In genomic region chr1:17213433-17214148, GRCh38 we compare ENCODE assay signal across 16 cellular contexts. TPM values are rescaled to one million over a fixed set of nuclear protein-coding genes. Genes with fewer than 3 reads are reported as not detected.
A peak's percentile ranks its signal among the peaks of the same experiment; 100 is the strongest.
DNase-seq lines count a peak whose midpoint lies in the region; ATAC-seq and TF ChIP-seq lines count a peak whose summit lies in the region.
"Had no signal": no experiment of that assay in that cellular context is flagged by ENCODE, and none has a peak within 500 bp of the region (broad histone marks: within the 10 kb centered on the region; RNA-seq: fewer than 3 reads in every experiment).

No MANE protein-coding gene starts in this region.

- H3K23me2 ChIP-seq in H9 (ENCODE audit: insufficient read length, low read depth, low read length, poor library complexity, severe bottlenecking) = no peaks in the 10 kb centered on the region

- no peak overlapping the region for H2BK5ac ChIP-seq in H9 (ENCODE audit: insufficient read length, low read length)

- H4K91ac ChIP-seq in H9 (ENCODE audit: insufficient read length, low read depth, low read length) = no peak overlapping the region

- H3K4me3 Mint-ChIP-seq in H9 = no peak overlapping the region
- H3K4me3 Mint-ChIP-seq in central memory CD8-positive, alpha-beta T cell = peak overlapping the region; percentile 36
- peak overlapping the region in 8 of 10 donors; percentile 27 to 85 (median 72) for H3K4me3 Mint-ChIP-seq in naive thymus-derived CD8-positive, alpha-beta T cell
- H3K4me3 Mint-ChIP-seq: activated CD4-positive, alpha-beta memory T cell treated with anti-CD3 and anti-CD28 coated beads for 36 hours had no signal

- no peak overlapping the region for H3K4me3 ChIP-seq in BLaER1
- H3K4me3 ChIP-seq in H7 (ENCODE audit: insufficient read depth, low read depth, low read length) = no peak overlapping the region

- H2BK12ac ChIP-seq in H9 (ENCODE audit: insufficient read length, low read depth, low read length) = no peak overlapping the region

- no peak overlapping the region for H2BK15ac ChIP-seq in H9 (ENCODE audit: low read depth, low read length)

- peaks cover 72% of the 10 kb centered on the region for H3K4me1 ChIP-seq in BLaER1
- no peaks in the 10 kb centered on the region; the same call in 1 of the 2 replicates for H3K4me1 ChIP-seq in H9 (ENCODE audit: insufficient read depth, low read length)

- H2AFZ ChIP-seq in H9 (ENCODE audit: low read length) = no peak overlapping the region

- no peak for ATAC-seq in central memory CD8-positive, alpha-beta T cell (replicated peaks; ENCODE audit: extremely low read depth, poor library complexity, severe bottlenecking)
- no peak for ATAC-seq in naive thymus-derived CD8-positive, alpha-beta T cell
- no peak for ATAC-seq in left colon

- no peak overlapping the region for H3K56ac ChIP-seq in H9 (ENCODE audit: insufficient read length, low read depth, low read length)

- H3K27me3 Mint-ChIP-seq in H9 (ENCODE audit: low read depth) = peaks cover 6% of the 10 kb centered on the region
- H3K27me3 Mint-ChIP-seq in central memory CD8-positive, alpha-beta T cell = peaks cover 78% of the 10 kb centered on the region
- peaks cover 40 to 76% (median 59%) of the 10 kb centered on the region in 5 donors for H3K27me3 Mint-ChIP-seq in naive thymus-derived CD8-positive, alpha-beta T cell

- H3K4me1 Mint-ChIP-seq in H9 = peaks cover 35 to 45% of the 10 kb centered on the region in 2 experiments
- peaks cover 14% of the 10 kb centered on the region for H3K4me1 Mint-ChIP-seq in central memory CD8-positive, alpha-beta T cell
- H3K4me1 Mint-ChIP-seq in naive thymus-derived CD8-positive, alpha-beta T cell = peaks cover 34 to 47% (median 41%) of the 10 kb centered on the region in 4 donors

- no peaks in the 10 kb centered on the region for H3K9me3 Mint-ChIP-seq in H9
- no peaks in the 10 kb centered on the region for H3K9me3 Mint-ChIP-seq in central memory CD8-positive, alpha-beta T cell
- no peaks in the 10 kb centered on the region for H3K9me3 Mint-ChIP-seq in naive thymus-derived CD8-positive, alpha-beta T cell
- H3K9me3 Mint-ChIP-seq: activated CD4-positive, alpha-beta memory T cell treated with anti-CD3 and anti-CD28 coated beads for 36 hours had no signal

- no peak overlapping the region for H3K18ac ChIP-seq in H9 (ENCODE audit: insufficient read length, low read depth, low read length)

- TF ChIP-seq CTCF in H9 (conservative IDR thresholded peaks at IDR 0.05) = no peak

- peaks cover 11% of the 10 kb centered on the region; the same call in 1 of the 2 replicates for H3K27me3 ChIP-seq in BLaER1
- H3K27me3 ChIP-seq in H9 (ENCODE audit: insufficient read depth, low read length) = no peaks in the 10 kb centered on the region
- peaks cover 1% of the 10 kb centered on the region; the same call in 1 of the 2 replicates for H3K27me3 ChIP-seq in H7 (ENCODE audit: control insufficient read depth, insufficient read depth, low read length)
- H3K27me3 ChIP-seq: brain microvascular endothelial cell had no signal

- H3K79me2 ChIP-seq in H9 (ENCODE audit: insufficient read depth, low read length) = no peaks in the 10 kb centered on the region

- H3K79me1 ChIP-seq in H9 (ENCODE audit: insufficient read depth, low read depth, low read length, poor library complexity, severe bottlenecking) = no peaks in the 10 kb centered on the region

- H3K4me2 ChIP-seq in BLaER1 = peak overlapping the region; percentile 92
- H3K4me2 ChIP-seq in H9 (ENCODE audit: insufficient read depth, insufficient read length, low read length) = no peak overlapping the region

- H3K23ac ChIP-seq in H9 (ENCODE audit: insufficient read length, low read depth, low read length) = no peak overlapping the region

- H2BK120ac ChIP-seq in H9 (ENCODE audit: low read depth, low read length, poor library complexity, severe bottlenecking) = no peak overlapping the region

- peaks cover 18% of the 10 kb centered on the region; the same call in 1 of the 2 replicates for H4K20me1 ChIP-seq in BLaER1
- H4K20me1 ChIP-seq in H9 (ENCODE audit: control insufficient read depth, insufficient read depth, insufficient read length) = no peaks in the 10 kb centered on the region

- DNase-seq in H9 (no peak), H7 (no peak), T-helper 1 cell (no peak), left colon (no peak)
- DNase-seq in central memory CD8-positive, alpha-beta T cell (ENCODE audit: low spot score in 2 of 2) = no peak
- DNase-seq in naive thymus-derived CD8-positive, alpha-beta T cell = no peak
- DNase-seq: foreskin melanocyte, Karpas-422, NCI-H1105, NCI-H2107, SIG-M5, WERI-Rb-1 had no signal

- H2BK20ac ChIP-seq in H9 (ENCODE audit: low read depth, low read length, poor library complexity, severe bottlenecking) = no peak overlapping the region

- H3K14ac ChIP-seq in H9 (ENCODE audit: insufficient read depth, low read length) = no peak overlapping the region

- H3K4ac ChIP-seq in H9 (ENCODE audit: low read depth, low read length) = no peak overlapping the region

- no peak overlapping the region for H3K27ac ChIP-seq in BLaER1
- no peak overlapping the region for H3K27ac ChIP-seq in H9 (ENCODE audit: insufficient read length, low read depth, low read length)
- H3K27ac ChIP-seq: brain microvascular endothelial cell, WERI-Rb-1 had no signal

- no peak overlapping the region for H3T11ph ChIP-seq in H9 (ENCODE audit: low read length)

- H3K27ac Mint-ChIP-seq in H9 = peak overlapping the region in 2 of 3 experiments; percentile 4 to 54; a peak in 2 of 7 replicates
- H3K27ac Mint-ChIP-seq in central memory CD8-positive, alpha-beta T cell (ENCODE audit: low read depth) = no peak overlapping the region
- peak overlapping the region in 2 of 10 donors; percentile 44 to 74 for H3K27ac Mint-ChIP-seq in naive thymus-derived CD8-positive, alpha-beta T cell
- H3K27ac Mint-ChIP-seq: activated CD4-positive, alpha-beta memory T cell treated with anti-CD3 and anti-CD28 coated beads for 36 hours had no signal

- no peaks in the 10 kb centered on the region for H3K9me3 ChIP-seq in BLaER1
- no peaks in the 10 kb centered on the region for H3K9me3 ChIP-seq in H9 (ENCODE audit: control insufficient read depth, low read depth, low read length)

- POLR2A ChIA-PET in naive thymus-derived CD8-positive, alpha-beta T cell (lab: Charles Lee) = interaction anchor here (0.6 to 1.7 kb wide), 3 partner anchors 9 to 105 kb away, joined by 3 to 7 read pairs (median 6); partner anchors contain the start of gene PADI1

- H3K36me3 ChIP-seq in BLaER1 (no peaks in the 10 kb centered on the region), H7 (replicated peaks; ENCODE audit: control insufficient read depth, insufficient read depth, low read length) (no peaks in the 10 kb centered on the region)
- H3K36me3 ChIP-seq: brain microvascular endothelial cell, WERI-Rb-1 had no signal

- no CpG with 5 or more reads among the region's 16 CpGs for WGBS in H9 (ENCODE audit: extremely low coverage, insufficient read length, low lambda C conversion rate)

- H4K5ac ChIP-seq in H9 (ENCODE audit: insufficient read length, low read depth, low read length) = no peak overlapping the region

- H3K9ac ChIP-seq in BLaER1 = no peak overlapping the region
- no peak overlapping the region for H3K9ac ChIP-seq in H9 (ENCODE audit: extremely low read depth, insufficient read length, low read length)

- no peak overlapping the region for H4K8ac ChIP-seq in H9 (replicated peaks; ENCODE audit: insufficient read length, low read depth, low read length)

- intact Hi-C loops in left colon (cut with DNase I, micrococcal nuclease) = no loop called here

- H3K36me3 Mint-ChIP-seq in H9 (ENCODE audit: insufficient read depth in 1 of 3, low read depth in 3 of 3) = no peaks in the 10 kb centered on the region
- no peaks in the 10 kb centered on the region for H3K36me3 Mint-ChIP-seq in central memory CD8-positive, alpha-beta T cell (ENCODE audit: insufficient read depth)
- H3K36me3 Mint-ChIP-seq in naive thymus-derived CD8-positive, alpha-beta T cell = no peaks in the 10 kb centered on the region
- H3K36me3 Mint-ChIP-seq: activated CD4-positive, alpha-beta memory T cell treated with anti-CD3 and anti-CD28 coated beads for 36 hours had no signal

- no peak overlapping the region for H2AK5ac ChIP-seq in H9 (ENCODE audit: insufficient read length, low read length)

RNA-seq across cellular contexts. Expression of gene PADI1, which starts 8.7 kb away (rescaled TPM):
- total RNA-seq in H9 (2021) (0.20 and 0.24 TPM in 2 replicates), left colon (under 1 TPM; 0.27 to 0.47 TPM)
- not detected for total RNA-seq in naive thymus-derived CD8-positive, alpha-beta T cell
- polyA plus RNA-seq in naive thymus-derived CD8-positive, alpha-beta T cell = not detected
- total RNA-seq in H7 (2014; rRNA removed; shearing (Covaris generic)) = 0.07 and 0.45 TPM in 2 replicates
- total RNA-seq: activated CD4-positive, alpha-beta memory T cell treated with anti-CD3 and anti-CD28 coated beads for 36 hours; temporal lobe had no signal

RNA-seq across cellular contexts. Expression of gene PADI3, which starts 35.3 kb away (rescaled TPM):
- total RNA-seq in H9 (2021) (2.4 and 2.5 TPM in 2 replicates), left colon (not detected)
- total RNA-seq in naive thymus-derived CD8-positive, alpha-beta T cell = not detected
- polyA plus RNA-seq in naive thymus-derived CD8-positive, alpha-beta T cell = not detected
- 1.2 and 4.1 TPM in 2 replicates for total RNA-seq in H7 (2014; rRNA removed; shearing (Covaris generic))
- total RNA-seq: activated CD4-positive, alpha-beta memory T cell treated with anti-CD3 and anti-CD28 coated beads for 36 hours; temporal lobe had no signal

Comparison
In these comparisons a context has a peak if more than half of its experiments do, and no peak if none do; other contexts are left out.
1. H3K4me3 Mint-ChIP-seq: peak in central memory CD8-positive, alpha-beta T cell (single experiment) and naive thymus-derived CD8-positive, alpha-beta T cell (8 of 10); none in H9 (0 of 2).